In genomic region chr16:67241008-67241900, GRCh38 we compare ENCODE assay signal across 8 cellular contexts. TPM values are rescaled to one million over a fixed set of nuclear protein-coding genes. Genes with fewer than 3 reads are reported as not detected.
DNase-seq lines count a peak whose midpoint lies in the region; ATAC-seq and TF ChIP-seq lines count a peak whose summit lies in the region.

No MANE protein-coding gene starts in this region.

- CTCF ChIA-PET in PC-3 (lab: Charles Lee), result no interaction called here

- no peak for DNase-seq in CD14-positive monocyte (ENCODE audit: low spot score)
- DNase-seq in PC-3, result peak; percentile 79
- DNase-seq in effector memory CD8-positive, alpha-beta T cell, result no peak
- no peak for DNase-seq in G401 (ENCODE audit: low spot score)

- H3K9me2 ChIP-seq in PC-3 (replicated peaks; ENCODE audit: low read length), result no peaks in the 10 kb centered on the region

- TF ChIP-seq CTCF in CD14-positive monocyte (IDR thresholded peaks at IDR 0.05), result no peak
- no peak for TF ChIP-seq CTCF in PC-3 (conservative IDR thresholded peaks at IDR 0.05; ENCODE audit: low read depth, low read length)

- H3K4me3 Mint-ChIP-seq in CD14-positive monocyte, result no peak overlapping the region
- no peak overlapping the region for H3K4me3 Mint-ChIP-seq in effector memory CD8-positive, alpha-beta T cell

- in situ Hi-C loops in G401 (cut with HindIII; ENCODE audit: low sequenced_read_pairs), result no loop called here

- peak overlapping the region in 4 of 7 donors; percentile 30 to 79 (median 59) for H3K27ac Mint-ChIP-seq in CD14-positive monocyte
- H3K27ac Mint-ChIP-seq in effector memory CD8-positive, alpha-beta T cell, result peak overlapping the region; percentile 49 to 57

- no TSS peak for BruUV-seq in PC-3 (replicated peaks; lab: Mats Ljungman, UMichigan)

- H3K4me1 ChIP-seq in PC-3 (ENCODE audit: insufficient read depth, low read length) (peaks cover 54% of the 10 kb centered on the region), mucosa of stomach (ENCODE audit: control insufficient read depth, insufficient read depth, low read length) (peaks cover 44% of the 10 kb centered on the region)

- H3F3A ChIP-seq in PC-3 (ENCODE audit: low read length, unreplicated experiment), result peaks cover 15% of the 10 kb centered on the region

- no peaks in the 10 kb centered on the region for H3K9me3 ChIP-seq in PC-3 (ENCODE audit: low read length)
- no peaks in the 10 kb centered on the region for H3K9me3 ChIP-seq in mucosa of stomach (ENCODE audit: control insufficient read depth, low read length)

- POLR2A ChIA-PET in PC-3 (lab: Charles Lee; ENCODE audit: unreplicated experiment), result no interaction called here

- H3K27me3 ChIP-seq in PC-3 (ENCODE audit: low read length), result no peaks in the 10 kb centered on the region
- no peaks in the 10 kb centered on the region for H3K27me3 ChIP-seq in mucosa of stomach (ENCODE audit: control insufficient read depth, insufficient read depth, low read length)

- H3K36me3 Mint-ChIP-seq in CD14-positive monocyte, result peaks cover 41 to 54% of the 10 kb centered on the region in 2 donors
- peaks cover 26% of the 10 kb centered on the region for H3K36me3 Mint-ChIP-seq in effector memory CD8-positive, alpha-beta T cell (ENCODE audit: insufficient read depth)

- peaks cover 0 to 3% (median 0%) of the 10 kb centered on the region in 7 donors for H3K9me3 Mint-ChIP-seq in CD14-positive monocyte
- H3K9me3 Mint-ChIP-seq in effector memory CD8-positive, alpha-beta T cell, result no peaks in the 10 kb centered on the region

- peak; percentile 32 for ATAC-seq in PC-3
- no peak for ATAC-seq in effector memory CD8-positive, alpha-beta T cell (replicated peaks)
- ATAC-seq in GM18498 (IDR thresholded peaks at IDR 0.05; ENCODE audit: unreplicated experiment), result no peak
- ATAC-seq in GM19452 (IDR thresholded peaks at IDR 0.05; ENCODE audit: unreplicated experiment), result no peak
- ATAC-seq in GM18511 (IDR thresholded peaks at IDR 0.05; ENCODE audit: unreplicated experiment), result no peak

- peak overlapping the region; percentile 79 for H3K4me2 ChIP-seq in PC-3 (ENCODE audit: low read length)

- H3K4me3 ChIP-seq in PC-3 (ENCODE audit: low read length) (peak overlapping the region; percentile 43), mucosa of stomach (ENCODE audit: low read length) (no peak overlapping the region)

- no peak overlapping the region for H2AFZ ChIP-seq in PC-3 (ENCODE audit: low read length)

- peak overlapping the region; percentile 99 for H3K27ac ChIP-seq in PC-3 (ENCODE audit: low read length)

- H3K27me3 Mint-ChIP-seq in CD14-positive monocyte (ENCODE audit: low read depth in 3 of 3), result peaks cover 0 to 2% (median 0%) of the 10 kb centered on the region in 3 donors
- no peaks in the 10 kb centered on the region for H3K27me3 Mint-ChIP-seq in effector memory CD8-positive, alpha-beta T cell

- peaks cover 15% of the 10 kb centered on the region for H3K36me3 ChIP-seq in PC-3 (ENCODE audit: low read depth, low read length)
- H3K36me3 ChIP-seq in mucosa of stomach (ENCODE audit: control insufficient read depth, insufficient read depth, low read length), result peaks cover 7% of the 10 kb centered on the region

- peaks cover 57% of the 10 kb centered on the region for H3K79me2 ChIP-seq in PC-3 (ENCODE audit: low read length)

- H4K20me1 ChIP-seq in PC-3 (ENCODE audit: low read length), result no peaks in the 10 kb centered on the region

- H3K4me1 Mint-ChIP-seq in CD14-positive monocyte, result peaks cover 53% of the 10 kb centered on the region
- H3K4me1 Mint-ChIP-seq in effector memory CD8-positive, alpha-beta T cell (ENCODE audit: low read depth in 2 of 2), result peaks cover 20 to 35% of the 10 kb centered on the region in 2 donors

- intact Hi-C loops in CD14-positive monocyte (cut with micrococcal nuclease), result loop anchor here in 1 of 2 donors (10.0 kb wide), 3 partner anchors 234 to 546 kb away; partner anchors contain the start of genes CMTM4 and CTCF
- intact Hi-C loops in PC-3 (cut with micrococcal nuclease), result loop anchor here (10.0 kb wide), 1 partner anchor 46 kb away; the partner anchor contains the start of genes E2F4, ELMO3 and EXOC3L1

- H3K9ac ChIP-seq in PC-3 (ENCODE audit: low read length) (peak overlapping the region; percentile 75), mucosa of stomach (ENCODE audit: low read length) (peak overlapping the region; percentile 60)

RNA-seq across cellular contexts. Expression of gene FHOD1, which starts 6.0 kb away (rescaled TPM):
- 1 to 10 TPM; 5.1 to 5.5 TPM for polyA plus RNA-seq in CD14-positive monocyte
- 45.5 and 57.1 TPM in 2 replicates for total RNA-seq in PC-3 (2014; rRNA removed)
- 19.2 and 23.6 TPM in 2 replicates for total RNA-seq in G401 (2014; rRNA removed; shearing (Covaris generic))

RNA-seq across cellular contexts. Expression of gene SLC9A5, which starts 7.5 kb away (rescaled TPM):
- not detected for polyA plus RNA-seq in CD14-positive monocyte
- 0.81 and 1.1 TPM in 2 replicates for total RNA-seq in PC-3 (2014; rRNA removed)
- 1.0 and 4.8 TPM in 2 replicates for total RNA-seq in G401 (2014; rRNA removed; shearing (Covaris generic))

RNA-seq across cellular contexts. Expression of gene TMEM208, which starts 14.3 kb away (rescaled TPM):
- 100 to 1,000 TPM; 117 to 130 TPM for polyA plus RNA-seq in CD14-positive monocyte
- total RNA-seq in PC-3 (2014; rRNA removed), result 35.4 and 36.6 TPM in 2 replicates
- 64.4 and 90.0 TPM in 2 replicates for total RNA-seq in G401 (2014; rRNA removed; shearing (Covaris generic))

RNA-seq across cellular contexts. Expression of gene PLEKHG4, which starts 38.1 kb away (rescaled TPM):
- polyA plus RNA-seq in CD14-positive monocyte, result 1 to 10 TPM in 1 of 2 donors, under 1 TPM in 1; 0.79 to 3.2 TPM
- total RNA-seq in PC-3 (2014; rRNA removed), result 8.9 and 15.6 TPM in 2 replicates
- 15.7 and 27.0 TPM in 2 replicates for total RNA-seq in G401 (2014; rRNA removed; shearing (Covaris generic))

RNA-seq across cellular contexts. Expression of gene ELMO3, which starts 42.3 kb away (rescaled TPM):
- polyA plus RNA-seq in CD14-positive monocyte, result under 1 TPM in 1 of 2 donors, not detected in 1; 0.15 TPM
- 1.6 and 2.2 TPM in 2 replicates for total RNA-seq in PC-3 (2014; rRNA removed)
- total RNA-seq in G401 (2014; rRNA removed; shearing (Covaris generic)), result 0.61 and 1.0 TPM in 2 replicates
